ENCODE assay signal across 9 cellular contexts in genomic region chr7:70736715-70737460, GRCh38.
DNase-seq lines count a peak whose midpoint lies in the region; ATAC-seq, FAIRE-seq and TF ChIP-seq lines count a peak whose summit lies in the region.
"Had no signal": no experiment of that assay in that cellular context is flagged by ENCODE, and none has a peak within 500 bp of the region (broad histone marks: within the 10 kb centered on the region; RNA-seq: fewer than 3 reads in every experiment).

No MANE protein-coding gene starts in this region.

- CTCF ChIA-PET in HepG2 (lab: Yijun Ruan, JAX; ENCODE audit: low intra/inter-chr PET ratio, low total read pairs), result no interaction called here

- H2AFZ ChIP-seq in HepG2 (ENCODE audit: low read length), result no peak overlapping the region

- no peak for DNase-seq in Right ventricle myocardium inferior (ENCODE audit: missing footprints)
- no peak for DNase-seq in right atrium auricular region (ENCODE audit: low spot score)
- peak; percentile 60 to 67 for DNase-seq in cardiac fibroblast (ENCODE audit: low read depth in 2 of 2)
- DNase-seq in HepG2 (ENCODE audit: low spot score), result no peak
- no peak for DNase-seq in aorta
- no peak for DNase-seq in NOMO-1 treated with dmso at 0.1 percent for 144 hours (lab: John Stamatoyannopoulos, UW; ENCODE audit: unreplicated experiment)
- no peak for DNase-seq in OCI-M2 (lab: John Stamatoyannopoulos, UW; ENCODE audit: unreplicated experiment)
- DNase-seq: activated B cell treated with CpG ODN at 0.5 μM for 24 hours had no signal

- WGBS in HepG2 (ENCODE audit: low lambda C conversion rate), result 26% methylated on average over 11 of the region's 11 CpGs
- 7 to 13% methylated on average over 11 of the region's 11 CpGs for WGBS in aorta, 2 donors

- peak overlapping the region in 1 of 2 donors; percentile 30 for H3K27ac ChIP-seq in right atrium auricular region
- H3K27ac ChIP-seq in HepG2 (ENCODE audit: extremely low read length, insufficient read depth, low read length), result no peak overlapping the region
- peak overlapping the region in 1 of 2 donors; percentile 23 for H3K27ac ChIP-seq in aorta (ENCODE audit: low read depth in 1 of 2, low read length in 2 of 2)

- TF ChIP-seq CTCF in right atrium auricular region (IDR thresholded peaks at IDR 0.05), result no peak
- no peak for TF ChIP-seq CTCF in cardiac fibroblast (IDR thresholded peaks at IDR 0.05; ENCODE audit: low read depth, low read length)
- no peak for TF ChIP-seq CTCF in HepG2 (CRISPR knock-in tag; IDR thresholded peaks at IDR 0.05)

- BruUV-seq in HepG2 (replicated peaks; lab: Mats Ljungman, UMichigan), result no TSS peak

- H4K20me1 ChIP-seq in HepG2 (ENCODE audit: insufficient read depth, low read length), result no peaks in the 10 kb centered on the region

- no peaks in the 10 kb centered on the region for H3K27me3 ChIP-seq in right atrium auricular region
- H3K27me3 ChIP-seq in HepG2 (ENCODE audit: control insufficient read depth in 1 of 2, insufficient read depth in 2 of 2, low read length in 2 of 2), result no peaks in the 10 kb centered on the region
- H3K27me3 ChIP-seq in aorta (ENCODE audit: control insufficient read depth in 1 of 2, insufficient read depth in 2 of 2, low read length in 1 of 2), result no peaks in the 10 kb centered on the region

- TF ChIP-seq RAD21 in HepG2 (CRISPR knock-in tag; IDR thresholded peaks at IDR 0.05), result no peak

- H3K79me2 ChIP-seq in HepG2 (ENCODE audit: insufficient read depth, low read length), result no peaks in the 10 kb centered on the region

- no peak overlapping the region for H3K4me2 ChIP-seq in HepG2 (ENCODE audit: low read depth, low read length)

- FAIRE-seq in HepG2 (lab: Jason Lieb, UNC), result no peak

- in situ Hi-C loops in HepG2 (cut with HindIII; ENCODE audit: extremely low pct_ligation_motif_present, low pct_unique_long_range_greater_than_20kb), result no loop called here

- no peak for TF ChIP-seq POLR2A in HepG2 (IDR thresholded peaks at IDR 0.05; ENCODE audit: insufficient read depth in 1 of 2, low read depth in 2 of 2, low read length in 2 of 2)

- no peak overlapping the region for H3K9ac ChIP-seq in HepG2 (ENCODE audit: insufficient read depth, low read depth, low read length)

- peak; percentile 46 for ATAC-seq in Right ventricle myocardium inferior
- no peak for ATAC-seq in HepG2
- peak; percentile 63 for ATAC-seq in aorta (ENCODE audit: low FRiP score)
- no peak for ATAC-seq in HG02678 (IDR thresholded peaks at IDR 0.05; ENCODE audit: unreplicated experiment)

- H3K36me3 ChIP-seq in right atrium auricular region (no peaks in the 10 kb centered on the region), HepG2 (replicated peaks in 1 of 2; ENCODE audit: control insufficient read depth in 1 of 2, insufficient read depth in 2 of 2, low read length in 2 of 2) (no peaks in the 10 kb centered on the region), aorta (ENCODE audit: control insufficient read depth in 1 of 2, insufficient read depth in 2 of 2, low read length in 1 of 2) (no peaks in the 10 kb centered on the region)

- no peaks in the 10 kb centered on the region for H3K9me3 ChIP-seq in right atrium auricular region
- H3K9me3 ChIP-seq in HepG2 (ENCODE audit: low read length), result no peaks in the 10 kb centered on the region
- no peaks in the 10 kb centered on the region for H3K9me3 ChIP-seq in aorta (ENCODE audit: control insufficient read depth, low read length)

- intact Hi-C loops in Right ventricle myocardium inferior (cut with DNase I) (no loop called here), HepG2 (cut with micrococcal nuclease; ENCODE audit: unreplicated experiment) (loop anchor here (10.0 kb wide), 1 partner anchor 48 kb away; no protein-coding TSS in a partner anchor), aorta (cut with DNase I) (no loop called here)

- POLR2A ChIA-PET in HepG2 (lab: Yijun Ruan, JAX), result no interaction called here

- H3K4me3 ChIP-seq in right atrium auricular region (peak overlapping the region in 1 of 2 donors; percentile 14), cardiac fibroblast (replicated peaks in 1 of 2; ENCODE audit: low read depth in 2 of 2, low read length in 2 of 2) (peak overlapping the region; percentile 20 to 39), HepG2 (replicated peaks in 1 of 3; ENCODE audit: insufficient read depth in 1 of 3, low read depth in 2 of 3, low read length in 3 of 3) (no peak overlapping the region), aorta (ENCODE audit: low read length in 2 of 2) (peak overlapping the region; percentile 42 to 69)

- TF ChIP-seq EP300 in HepG2 (IDR thresholded peaks at IDR 0.05; ENCODE audit: low read depth in 2 of 2, low read length in 2 of 2), result no peak
- TF ChIP-seq EP300 in HepG2 (CRISPR knock-in tag; IDR thresholded peaks at IDR 0.05; ENCODE audit: borderline replicate concordance), result no peak

- H3K4me1 ChIP-seq in right atrium auricular region (peaks cover 0 to 12% of the 10 kb centered on the region in 2 donors), HepG2 (ENCODE audit: insufficient read depth, low read length) (no peaks in the 10 kb centered on the region), aorta (ENCODE audit: control insufficient read depth in 1 of 2, insufficient read depth in 2 of 2, low read length in 2 of 2) (peaks cover 3 to 6% of the 10 kb centered on the region in 2 donors)

TF ChIP-seq in HepG2, 621 proteins besides CTCF, POLR2A, EP300 and RAD21:
- TF ChIP-seq CEBPB (IDR thresholded peaks at IDR 0.05; ENCODE audit: borderline replicate concordance, low read depth, low read length) (peak; percentile 64; the same call in 1 of the 2 replicates), HMGXB3 (CRISPR knock-in tag; IDR thresholded peaks at IDR 0.05; ENCODE audit: borderline replicate concordance) (no peak)

Comparison
In these comparisons a context has a peak if more than half of its experiments do, and no peak if none do; other contexts are left out.
1. ATAC-seq: peak in Right ventricle myocardium inferior (single experiment) and aorta (single experiment); none in HepG2 (single experiment) and HG02678 (single experiment).
2. DNase-seq: peak in cardiac fibroblast (2 of 2); none in Right ventricle myocardium inferior (single experiment), right atrium auricular region (single experiment), HepG2 (single experiment), aorta (0 of 2), NOMO-1 treated with dmso at 0.1 percent for 144 hours (single experiment) and OCI-M2 (single experiment).
3. H3K4me3 ChIP-seq: peak in cardiac fibroblast (2 of 2) and aorta (2 of 2); none in HepG2 (0 of 3).